ENCODE assay signal across 19 cellular contexts in the genomic region with DNA sequence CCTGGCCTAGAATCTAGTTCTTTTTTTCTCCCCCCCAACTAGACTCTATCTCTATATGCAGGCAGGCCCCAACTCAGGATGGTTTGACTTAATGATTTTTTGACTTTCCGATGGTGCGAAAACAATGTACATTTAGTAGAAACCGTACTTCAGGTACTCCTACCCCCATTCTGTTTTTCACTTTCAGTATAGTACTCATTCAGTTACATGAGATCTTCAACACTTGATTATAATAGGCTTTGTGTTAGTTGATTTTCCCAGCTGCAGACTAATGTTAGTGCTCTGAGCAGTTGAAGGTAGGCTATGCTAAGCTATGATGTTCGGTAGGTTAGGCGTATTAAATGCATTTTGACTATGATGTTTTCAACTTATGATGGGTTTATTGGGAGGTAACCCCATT.
"Had no signal": no experiment of that assay in that cellular context is flagged by ENCODE, and none has a peak within 500 bp of the region (broad histone marks: within the 10 kb centered on the region; RNA-seq: fewer than 3 reads in every experiment).

No MANE protein-coding gene starts in this region.

- DNase-seq: NCI-H1092, NCI-H1105 treated with DMSO at 0.1 percent for 48 hours, NCI-H1417 treated with DMSO at 0.1 percent for 48 hours, NCI-H146, NCI-H1694 treated with DMSO at 0.1 percent for 48 hours, NCI-H1930, NCI-H2081, NCI-H2107, NCI-H226, NCI-H446, NCI-H510A, NCI-H524 treated with DMSO at 0.1 percent for 48 hours, NCI-H69, NCI-H774, Right ventricle myocardium superior, RPMI8226, SIG-M5 had no signal

- H3K9me3 Mint-ChIP-seq: IgD-negative memory B cell had no signal

- H3K4me3 Mint-ChIP-seq: IgD-negative memory B cell had no signal

- H3K27me3 Mint-ChIP-seq: IgD-negative memory B cell had no signal

- ATAC-seq: K562 had no signal
